Comparison of ENCODE assay signal across 10 cellular contexts in the genomic region with DNA sequence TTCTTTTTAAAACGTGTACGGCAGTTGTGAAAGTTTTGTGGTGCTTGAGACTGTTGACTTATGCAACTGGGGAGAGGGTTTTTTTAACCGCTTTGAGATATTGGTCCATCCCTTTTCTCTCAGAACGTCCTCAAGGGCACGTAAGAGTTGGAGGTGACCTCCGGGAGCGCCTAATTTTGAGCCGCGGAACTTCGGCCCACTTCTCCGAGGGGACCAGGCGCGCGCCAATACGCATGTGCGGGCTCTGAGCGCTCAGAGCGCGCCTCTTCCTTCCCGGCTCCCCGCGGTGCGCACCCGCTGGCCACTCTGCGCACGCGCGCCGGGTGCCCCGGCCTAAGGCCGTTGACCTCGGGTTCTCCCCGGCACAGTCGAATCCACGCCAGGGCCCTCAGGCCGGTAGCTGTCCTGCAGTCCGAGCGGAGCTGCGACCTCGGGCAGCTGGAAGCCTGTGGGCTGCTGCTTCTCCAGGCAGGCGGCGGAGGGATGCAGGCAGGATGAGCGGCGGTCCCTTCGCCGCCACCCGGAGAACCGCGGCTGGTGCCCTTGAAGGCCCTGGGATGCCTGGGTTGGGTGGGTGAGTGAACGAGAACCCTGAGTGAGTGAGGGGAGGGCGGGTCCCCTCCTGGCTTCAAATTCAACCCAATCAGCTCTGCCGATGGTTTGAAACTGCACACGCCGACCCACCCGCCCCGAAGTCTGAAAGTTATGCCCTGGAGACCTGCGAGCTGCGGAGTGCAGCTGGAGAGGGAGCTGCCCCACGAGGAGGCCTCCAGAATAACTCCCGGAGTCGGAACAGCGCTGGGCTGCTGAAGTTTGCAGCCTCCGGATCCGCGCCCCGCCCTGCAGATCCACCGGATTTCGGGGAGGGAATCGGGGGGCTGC. TPM values are rescaled to one million over a fixed set of nuclear protein-coding genes. Genes with fewer than 3 reads are reported as not detected.
DNase-seq lines count a peak whose midpoint lies in the region; ATAC-seq and TF ChIP-seq lines count a peak whose summit lies in the region.
"Had no signal": no experiment of that assay in that cellular context is flagged by ENCODE, and none has a peak within 500 bp of the region (broad histone marks: within the 10 kb centered on the region; RNA-seq: fewer than 3 reads in every experiment).

No MANE protein-coding gene starts in this region.

- TF ChIP-seq CTCF in right atrium auricular region (IDR thresholded peaks at IDR 0.05) (no peak), type B pancreatic cell (conservative IDR thresholded peaks at IDR 0.05) (no peak), MM.1S (IDR thresholded peaks at IDR 0.05; ENCODE audit: low read length) (no peak), Calu3 (IDR thresholded peaks at IDR 0.05; ENCODE audit: unreplicated experiment) (no peak)

- H3K36me3 Mint-ChIP-seq in type B pancreatic cell (no peaks in the 10 kb centered on the region), Calu3 (ENCODE audit: insufficient read depth, unreplicated experiment) (no peaks in the 10 kb centered on the region)

- H3K9ac ChIP-seq in iPS-15b (ENCODE audit: low read depth, low read length) (no peak overlapping the region), MM.1S (ENCODE audit: low read length) (no peak overlapping the region)

- BruUV-seq in Calu3 (replicated peaks; lab: Mats Ljungman, UMichigan), result no TSS peak

- DNase-seq in Right ventricle myocardium inferior (ENCODE audit: missing footprints), result peak; percentile 65
- no peak for DNase-seq in right atrium auricular region (ENCODE audit: low spot score)
- peak; percentile 80 for DNase-seq in NCI-H1092 treated with DMSO at 0.1 percent for 48 hours (lab: John Stamatoyannopoulos, UW)
- no peak for DNase-seq in type B pancreatic cell (ENCODE audit: extremely low spot score, unreplicated experiment)
- no peak for DNase-seq in activated gamma-delta T cell (lab: John Stamatoyannopoulos, UW)
- DNase-seq in MM.1S, result no peak
- DNase-seq in Calu3, result no peak
- DNase-seq: GDM1 had no signal

- peaks cover 98% of the 10 kb centered on the region for H3K27me3 Mint-ChIP-seq in type B pancreatic cell
- peaks cover 11% of the 10 kb centered on the region for H3K27me3 Mint-ChIP-seq in Calu3 (ENCODE audit: unreplicated experiment)

- H3K4me1 Mint-ChIP-seq in type B pancreatic cell (ENCODE audit: unreplicated experiment) (peaks cover 7% of the 10 kb centered on the region), Calu3 (ENCODE audit: low read depth, unreplicated experiment) (no peaks in the 10 kb centered on the region)

- H3K27ac Mint-ChIP-seq in type B pancreatic cell (no peak overlapping the region), Calu3 (ENCODE audit: unreplicated experiment) (no peak overlapping the region)

- H3K4me3 ChIP-seq in right atrium auricular region (peak overlapping the region in 1 of 2 donors; percentile 20), iPS-15b (ENCODE audit: low read depth, low read length) (peak overlapping the region; percentile 58), MM.1S (ENCODE audit: low read length) (no peak overlapping the region)
- H3K4me3 ChIP-seq: skin epidermis had no signal

- H3K79me2 ChIP-seq in MM.1S (ENCODE audit: low read length), result no peaks in the 10 kb centered on the region

- H3K36me3 ChIP-seq in right atrium auricular region (no peaks in the 10 kb centered on the region), iPS-15b (ENCODE audit: control insufficient read depth, insufficient read depth, low read length) (no peaks in the 10 kb centered on the region), MM.1S (replicated peaks; ENCODE audit: insufficient read depth, low read length) (no peaks in the 10 kb centered on the region)

- peak; percentile 42 for ATAC-seq in Right ventricle myocardium inferior

- H3K9me3 ChIP-seq in right atrium auricular region (no peaks in the 10 kb centered on the region), iPS-15b (ENCODE audit: control insufficient read depth, insufficient read depth, low read length) (no peaks in the 10 kb centered on the region), MM.1S (replicated peaks; ENCODE audit: insufficient read depth, low read length) (no peaks in the 10 kb centered on the region)

- H4K20me1 ChIP-seq in MM.1S (ENCODE audit: insufficient read depth, low read length), result no peaks in the 10 kb centered on the region

- intact Hi-C loops in Right ventricle myocardium inferior (cut with DNase I), result loop anchor here (5.0 kb wide), 1 partner anchor 86 kb away; no protein-coding TSS in a partner anchor
- intact Hi-C loops in Calu3 (cut with micrococcal nuclease; ENCODE audit: unreplicated experiment), result no loop called here

- no peak overlapping the region for H3K4me2 ChIP-seq in MM.1S (ENCODE audit: low read depth, low read length)

- H3K4me3 Mint-ChIP-seq in type B pancreatic cell (peak overlapping the region; percentile 74), Calu3 (ENCODE audit: low read depth, unreplicated experiment) (no peak overlapping the region)

- H3K27ac ChIP-seq in right atrium auricular region (no peak overlapping the region), MM.1S (ENCODE audit: low read length) (no peak overlapping the region)
- H3K27ac ChIP-seq: skin epidermis had no signal

- no peaks in the 10 kb centered on the region for H3K9me3 Mint-ChIP-seq in type B pancreatic cell
- H3K9me3 Mint-ChIP-seq in Calu3 (ENCODE audit: low read depth, unreplicated experiment), result no peaks in the 10 kb centered on the region

- H3K9me2 ChIP-seq in MM.1S (replicated peaks; ENCODE audit: insufficient read depth, low read length), result no peaks in the 10 kb centered on the region

- H3F3A ChIP-seq in MM.1S (ENCODE audit: insufficient read depth, low read length), result no peaks in the 10 kb centered on the region

- CTCF ChIA-PET in Calu3 (lab: Charles Lee), result no interaction called here

- H3K4me1 ChIP-seq in right atrium auricular region (peaks cover 0 to 19% of the 10 kb centered on the region in 2 donors), iPS-15b (ENCODE audit: control insufficient read depth, insufficient read depth, low read length) (peaks cover 10% of the 10 kb centered on the region), MM.1S (ENCODE audit: low read length) (no peaks in the 10 kb centered on the region)

- no peak overlapping the region for H2AFZ ChIP-seq in MM.1S (ENCODE audit: low read length)

- peaks cover 75 to 81% of the 10 kb centered on the region in 2 donors for H3K27me3 ChIP-seq in right atrium auricular region
- H3K27me3 ChIP-seq in iPS-15b (ENCODE audit: control insufficient read depth, insufficient read depth, low read length), result peaks cover 99% of the 10 kb centered on the region
- no peaks in the 10 kb centered on the region for H3K27me3 ChIP-seq in MM.1S (replicated peaks; ENCODE audit: insufficient read depth, low read length)

RNA-seq across cellular contexts. Expression of gene POU4F1, which starts 7.3 kb away (rescaled TPM):
- not detected for total RNA-seq in Right ventricle myocardium inferior
- not detected for total RNA-seq in right atrium auricular region
- 0.93 and 5.4 TPM in 2 replicates for total RNA-seq in type B pancreatic cell (ENCODE audit: low replicate concordance)
- total RNA-seq in Calu3 (2022), result 1.0 and 1.5 TPM in 2 replicates

Comparison
In these comparisons a context has a peak if more than half of its experiments do, and no peak if none do; other contexts are left out.
1. DNase-seq: peak in Right ventricle myocardium inferior (single experiment) and NCI-H1092 treated with DMSO at 0.1 percent for 48 hours (single experiment); none in right atrium auricular region (single experiment), type B pancreatic cell (single experiment), activated gamma-delta T cell (single experiment), MM.1S (single experiment) and Calu3 (single experiment).